28 cellular contexts compared by ENCODE assay signal in the genomic region with DNA sequence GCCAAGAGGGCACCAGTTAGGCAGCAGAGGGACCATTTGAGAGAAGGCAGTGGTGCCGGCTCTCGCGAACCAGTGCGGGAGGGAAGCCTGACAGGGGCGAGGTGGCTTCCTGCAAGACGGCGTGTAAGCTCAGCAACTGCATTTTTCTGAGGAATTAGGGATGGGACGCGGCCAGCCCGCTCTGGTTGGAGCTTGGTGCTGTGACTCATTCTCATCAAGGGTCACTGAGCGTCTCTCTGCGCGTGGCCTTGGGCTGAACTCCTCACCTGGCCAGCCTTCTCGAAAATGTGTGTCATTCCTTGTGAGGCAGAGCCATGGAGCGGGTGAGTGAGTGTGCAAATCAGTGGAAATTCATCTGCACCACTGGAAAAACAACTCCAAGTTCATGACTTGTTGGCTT. TPM values are rescaled to one million over a fixed set of nuclear protein-coding genes. Genes with fewer than 3 reads are reported as not detected.
DNase-seq lines count a peak whose midpoint lies in the region; FAIRE-seq and TF ChIP-seq lines count a peak whose summit lies in the region.
"Had no signal": no experiment of that assay in that cellular context is flagged by ENCODE, and none has a peak within 500 bp of the region (broad histone marks: within the 10 kb centered on the region; RNA-seq: fewer than 3 reads in every experiment).

No MANE protein-coding gene starts in this region.

- H3K27ac ChIP-seq in GM23248 (no peak overlapping the region), kidney (ENCODE audit: low read depth in 2 of 2, low read length in 2 of 2) (no peak overlapping the region), tibial nerve (peak overlapping the region in 3 of 4 donors; percentile 64 to 75 (median 75))
- H3K27ac ChIP-seq: brain microvascular endothelial cell, C4-2B, dorsolateral prefrontal cortex, neutrophil had no signal

- in situ Hi-C loops in GM23248 (cut with MboI): no loop called here
- in situ Hi-C loops in KBM-7 (cut with MboI; ENCODE audit: low pct_unique_long_range_greater_than_20kb, low sequenced_read_pairs): no loop called here

- no peaks in the 10 kb centered on the region for H3F3A ChIP-seq in GM23248 (ENCODE audit: insufficient read depth)

- no peaks in the 10 kb centered on the region for H3K9me2 ChIP-seq in GM23248 (ENCODE audit: insufficient read depth)

- no peaks in the 10 kb centered on the region for H3K79me2 ChIP-seq in GM23248 (ENCODE audit: insufficient read depth)

- 11 to 12% methylated on average over 15 of the region's 15 CpGs for WGBS in GM23248 (ENCODE audit: low coverage in 1 of 2, low lambda C conversion rate in 2 of 2, missing lambda C conversion rate in 2 of 2), 2 experiments
- WGBS in tibial nerve, 2 donors: 86 to 94% methylated on average over 15 of the region's 15 CpGs

- no peak overlapping the region for H3K4me2 ChIP-seq in GM23248 (ENCODE audit: unreplicated experiment)

- peak; percentile 69 for DNase-seq in GM23248
- peak; percentile 19 for DNase-seq in RPMI7951 (ENCODE audit: low read depth)
- peak; percentile 63 for DNase-seq in kidney
- peak; percentile 46 to 65 for DNase-seq in tibial nerve (ENCODE audit: low spot score in 2 of 2)
- DNase-seq in KBM-7: no peak
- no peak for DNase-seq in NCI-H526 treated with DMSO at 0.1 percent for 48 hours (lab: John Stamatoyannopoulos, UW)
- DNase-seq in activated T-cell treated with anti-CD3 and anti-CD28 coated beads, Interleukin-2, amount 50 U/mL, for 48 hours: no peak
- DNase-seq: activated CD4-positive, alpha-beta memory T cell treated with anti-CD3 and anti-CD28 coated beads, Interleukin-2, amount 10 ng/mL, durations not matched to agents 7 days and 5 days; activated CD4-positive, alpha-beta T cell treated with anti-CD3 and anti-CD28 coated beads for 1 hour; activated CD8-positive, alpha-beta memory T cell treated with anti-CD3 and anti-CD28 coated beads, Interleukin-2, amount 50 U/mL, for 4 hours; activated naive CD4-positive, alpha-beta T cell treated with anti-CD3 and anti-CD28 coated beads, Interleukin-2, amount 50 U/mL, for 16 hours; amniotic stem cell; brain microvascular endothelial cell; Caco-2; DMS79; dorsolateral prefrontal cortex; hypothalamus; KG1; left lung; naive B cell; NCI-H1417 treated with DMSO at 0.1 percent for 48 hours; NCI-H2081; SHP77 treated with DMSO at 0.1 percent for 48 hours; sigmoid colon; stimulated activated CD4-positive, alpha-beta T cell treated with anti-CD3 and anti-CD28 coated beads, Interleukin-4, amount 100 ng/mL, for 1 hour had no signal

- no peaks in the 10 kb centered on the region for H4K20me1 ChIP-seq in GM23248 (ENCODE audit: insufficient read depth)

- TF ChIP-seq CTCF in kidney (IDR thresholded peaks at IDR 0.05; ENCODE audit: borderline replicate concordance, extremely low read depth, insufficient read depth): no peak
- TF ChIP-seq CTCF in tibial nerve (IDR thresholded peaks at IDR 0.05): no peak

- H3K4me3 ChIP-seq in GM23248 (no peak overlapping the region), kidney (ENCODE audit: low read length in 2 of 2) (no peak overlapping the region), tibial nerve (no peak overlapping the region)
- H3K4me3 ChIP-seq: dorsolateral prefrontal cortex, left lung, sigmoid colon, tibial artery had no signal

- no peak for FAIRE-seq in kidney (lab: Jason Lieb, UNC)

- H3K27me3 ChIP-seq in GM23248 (replicated peaks; ENCODE audit: insufficient read depth) (peaks cover 18% of the 10 kb centered on the region), tibial nerve (no peaks in the 10 kb centered on the region)
- H3K27me3 ChIP-seq: brain microvascular endothelial cell, left lung, sigmoid colon, tibial artery had no signal

- no peaks in the 10 kb centered on the region for H3K9me3 ChIP-seq in GM23248 (ENCODE audit: low read depth)
- no peaks in the 10 kb centered on the region for H3K9me3 ChIP-seq in kidney (ENCODE audit: control insufficient read depth in 1 of 2, low read length in 2 of 2)
- no peaks in the 10 kb centered on the region for H3K9me3 ChIP-seq in tibial nerve
- H3K9me3 ChIP-seq: Caco-2, left lung, neutrophil, sigmoid colon, tibial artery had no signal

- intact Hi-C loops in kidney (cut with DNase I): no loop called here

- H2AFZ ChIP-seq in GM23248: no peak overlapping the region

- H3K4me1 ChIP-seq in GM23248 (ENCODE audit: insufficient read depth): peaks cover 7% of the 10 kb centered on the region; the same call in 1 of the 2 replicates
- H3K4me1 ChIP-seq in kidney (ENCODE audit: control insufficient read depth in 1 of 2, insufficient read depth in 1 of 2, low read depth in 1 of 2, low read length in 2 of 2): no peaks in the 10 kb centered on the region
- peaks cover 0 to 54% (median 9%) of the 10 kb centered on the region in 4 donors for H3K4me1 ChIP-seq in tibial nerve
- H3K4me1 ChIP-seq: Caco-2 had no signal

- no peak for TF ChIP-seq POLR2A in tibial nerve (IDR thresholded peaks at IDR 0.05)

- TF ChIP-seq EP300 in tibial nerve (IDR thresholded peaks at IDR 0.05): peak in 1 of 2 donors; percentile 50

- no peak overlapping the region for H3K9ac ChIP-seq in GM23248
- H3K9ac ChIP-seq in kidney (ENCODE audit: low read length in 2 of 2): no peak overlapping the region

- H3K36me3 ChIP-seq in GM23248 (ENCODE audit: low read depth) (no peaks in the 10 kb centered on the region), kidney (ENCODE audit: control insufficient read depth in 1 of 2, insufficient read depth in 2 of 2, low read length in 2 of 2) (no peaks in the 10 kb centered on the region), tibial nerve (no peaks in the 10 kb centered on the region)
- H3K36me3 ChIP-seq: brain microvascular endothelial cell, left lung, neutrophil, sigmoid colon, tibial artery had no signal

RNA-seq across cellular contexts. Expression of a gene that starts 52.8 kb away (rescaled TPM):
- total RNA-seq in GM23248 (2014; rRNA removed; shearing (Covaris generic)): 0.11 TPM in 1 of 2 replicates, not detected in the other
- polyA plus RNA-seq in GM23248 (2016; fragmentation: Nextera tagmentation; extraction: Ambion mirVana): 0.06 and 0.21 TPM in 2 replicates
- 0.12 and 0.20 TPM in 2 replicates for total RNA-seq in RPMI7951 (2014; rRNA removed; shearing (Covaris generic))
- 1.8 TPM for total RNA-seq in kidney
- 1.8 TPM for polyA plus RNA-seq in kidney (ENCODE audit: insufficient read depth, low read depth, low replicate concordance)
- total RNA-seq in tibial nerve: 10 to 100 TPM; 15.9 to 31.0 (median 25.0) TPM
- total RNA-seq: activated CD4-positive, alpha-beta memory T cell treated with anti-CD3 and anti-CD28 coated beads, Interleukin-2, amount 10 ng/mL, durations not matched to agents 7 days and 5 days had no signal

Comparison
In these comparisons a context has a peak if more than half of its experiments do, and no peak if none do; other contexts are left out.
1. DNase-seq: peak in GM23248 (single experiment), RPMI7951 (single experiment), kidney (single experiment) and tibial nerve (2 of 2); none in KBM-7 (single experiment), NCI-H526 treated with DMSO at 0.1 percent for 48 hours (single experiment) and activated T-cell treated with anti-CD3 and anti-CD28 coated beads, Interleukin-2, amount 50 U/mL, for 48 hours (0 of 2).
2. H3K27ac ChIP-seq: peak in tibial nerve (3 of 4); none in GM23248 (single experiment) and kidney (0 of 2).